ENCODE assay signal across 1 cellular context in genomic region chr13:110876592-110876991, GRCh38.
TF ChIP-seq lines count a peak whose summit lies in the region.

No MANE protein-coding gene starts in this region.

TF ChIP-seq in H1, 55 proteins besides CTCF, POLR2A, EP300 and RAD21:
- TF ChIP-seq KDM1A (IDR thresholded peaks at IDR 0.05; ENCODE audit: borderline replicate concordance, low read length) (no peak), CHD2 (IDR thresholded peaks at IDR 0.05; ENCODE audit: low read length) (0 out of 2 replicates have a peak, but pooled peaks have one; percentile 50), CREB1 (IDR thresholded peaks at IDR 0.05) (no peak), TAF1 (IDR thresholded peaks at IDR 0.05; ENCODE audit: low read depth, low read length) (no peak), RFX5 (IDR thresholded peaks at IDR 0.05; ENCODE audit: borderline replicate concordance, low read depth, low read length) (no peak), RBBP5 (IDR thresholded peaks at IDR 0.05; ENCODE audit: borderline replicate concordance, low read depth, low read length) (no peak), SP1 (IDR thresholded peaks at IDR 0.05; ENCODE audit: low read depth, low read length) (peak; percentile 90), EZH2 (IDR thresholded peaks at IDR 0.05; ENCODE audit: low read depth, low read length, severe bottlenecking) (no peak)
TF ChIP-seq in H1: peak in this region for 2.
